2 cellular contexts compared by ENCODE assay signal in genomic region chr12:110340706-110341105, GRCh38.
TF ChIP-seq lines count a peak whose summit lies in the region.

No MANE protein-coding gene starts in this region.

TF ChIP-seq in SK-N-SH, 30 proteins besides CTCF, POLR2A, EP300 and RAD21 (continued from another document):
- TF ChIP-seq, protein P1, sequence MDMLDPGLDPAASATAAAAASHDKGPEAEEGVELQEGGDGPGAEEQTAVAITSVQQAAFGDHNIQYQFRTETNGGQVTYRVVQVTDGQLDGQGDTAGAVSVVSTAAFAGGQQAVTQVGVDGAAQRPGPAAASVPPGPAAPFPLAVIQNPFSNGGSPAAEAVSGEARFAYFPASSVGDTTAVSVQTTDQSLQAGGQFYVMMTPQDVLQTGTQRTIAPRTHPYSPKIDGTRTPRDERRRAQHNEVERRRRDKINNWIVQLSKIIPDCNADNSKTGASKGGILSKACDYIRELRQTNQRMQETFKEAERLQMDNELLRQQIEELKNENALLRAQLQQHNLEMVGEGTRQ (IDR thresholded peaks at IDR 0.05; ENCODE audit: borderline replicate concordance, low read depth, low read length) = no peak
- TF ChIP-seq ZBTB33 (IDR thresholded peaks at IDR 0.05; ENCODE audit: borderline replicate concordance, low read depth) (no peak), RXRA (IDR thresholded peaks at IDR 0.05; ENCODE audit: borderline replicate concordance, low read depth) (no peak), MXI1 (IDR thresholded peaks at IDR 0.05; ENCODE audit: low read depth, low read length) (no peak), TCF12 (IDR thresholded peaks at IDR 0.05) (no peak), POLR2AphosphoS5 (IDR thresholded peaks at IDR 0.05; ENCODE audit: low read depth, low read length) (no peak), EZH2phosphoT487 (IDR thresholded peaks at IDR 0.05; ENCODE audit: borderline replicate concordance, low read depth) (no peak), NRF1 (IDR thresholded peaks at IDR 0.05; ENCODE audit: low read depth, low read length) (no peak), FOXM1 (IDR thresholded peaks at IDR 0.05; ENCODE audit: low read depth) (no peak), FOXJ3 (CRISPR knock-in tag; IDR thresholded peaks at IDR 0.05) (no peak), TAF1 (IDR thresholded peaks at IDR 0.05; ENCODE audit: borderline replicate concordance, low read depth, low read length) (no peak), MEF2A (IDR thresholded peaks at IDR 0.05; ENCODE audit: borderline replicate concordance, low read depth) (no peak)
- TF ChIP-seq, protein P2, sequence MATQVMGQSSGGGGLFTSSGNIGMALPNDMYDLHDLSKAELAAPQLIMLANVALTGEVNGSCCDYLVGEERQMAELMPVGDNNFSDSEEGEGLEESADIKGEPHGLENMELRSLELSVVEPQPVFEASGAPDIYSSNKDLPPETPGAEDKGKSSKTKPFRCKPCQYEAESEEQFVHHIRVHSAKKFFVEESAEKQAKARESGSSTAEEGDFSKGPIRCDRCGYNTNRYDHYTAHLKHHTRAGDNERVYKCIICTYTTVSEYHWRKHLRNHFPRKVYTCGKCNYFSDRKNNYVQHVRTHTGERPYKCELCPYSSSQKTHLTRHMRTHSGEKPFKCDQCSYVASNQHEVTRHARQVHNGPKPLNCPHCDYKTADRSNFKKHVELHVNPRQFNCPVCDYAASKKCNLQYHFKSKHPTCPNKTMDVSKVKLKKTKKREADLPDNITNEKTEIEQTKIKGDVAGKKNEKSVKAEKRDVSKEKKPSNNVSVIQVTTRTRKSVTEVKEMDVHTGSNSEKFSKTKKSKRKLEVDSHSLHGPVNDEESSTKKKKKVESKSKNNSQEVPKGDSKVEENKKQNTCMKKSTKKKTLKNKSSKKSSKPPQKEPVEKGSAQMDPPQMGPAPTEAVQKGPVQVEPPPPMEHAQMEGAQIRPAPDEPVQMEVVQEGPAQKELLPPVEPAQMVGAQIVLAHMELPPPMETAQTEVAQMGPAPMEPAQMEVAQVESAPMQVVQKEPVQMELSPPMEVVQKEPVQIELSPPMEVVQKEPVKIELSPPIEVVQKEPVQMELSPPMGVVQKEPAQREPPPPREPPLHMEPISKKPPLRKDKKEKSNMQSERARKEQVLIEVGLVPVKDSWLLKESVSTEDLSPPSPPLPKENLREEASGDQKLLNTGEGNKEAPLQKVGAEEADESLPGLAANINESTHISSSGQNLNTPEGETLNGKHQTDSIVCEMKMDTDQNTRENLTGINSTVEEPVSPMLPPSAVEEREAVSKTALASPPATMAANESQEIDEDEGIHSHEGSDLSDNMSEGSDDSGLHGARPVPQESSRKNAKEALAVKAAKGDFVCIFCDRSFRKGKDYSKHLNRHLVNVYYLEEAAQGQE (IDR thresholded peaks at IDR 0.05; ENCODE audit: low read depth, low read length) = no peak

TF ChIP-seq in SK-N-SH treated with all-trans-retinoic acid at 6 μM for 48 hours, 23 proteins besides CTCF, POLR2A, EP300 and RAD21 (continued from another document):
- TF ChIP-seq, protein P3, sequence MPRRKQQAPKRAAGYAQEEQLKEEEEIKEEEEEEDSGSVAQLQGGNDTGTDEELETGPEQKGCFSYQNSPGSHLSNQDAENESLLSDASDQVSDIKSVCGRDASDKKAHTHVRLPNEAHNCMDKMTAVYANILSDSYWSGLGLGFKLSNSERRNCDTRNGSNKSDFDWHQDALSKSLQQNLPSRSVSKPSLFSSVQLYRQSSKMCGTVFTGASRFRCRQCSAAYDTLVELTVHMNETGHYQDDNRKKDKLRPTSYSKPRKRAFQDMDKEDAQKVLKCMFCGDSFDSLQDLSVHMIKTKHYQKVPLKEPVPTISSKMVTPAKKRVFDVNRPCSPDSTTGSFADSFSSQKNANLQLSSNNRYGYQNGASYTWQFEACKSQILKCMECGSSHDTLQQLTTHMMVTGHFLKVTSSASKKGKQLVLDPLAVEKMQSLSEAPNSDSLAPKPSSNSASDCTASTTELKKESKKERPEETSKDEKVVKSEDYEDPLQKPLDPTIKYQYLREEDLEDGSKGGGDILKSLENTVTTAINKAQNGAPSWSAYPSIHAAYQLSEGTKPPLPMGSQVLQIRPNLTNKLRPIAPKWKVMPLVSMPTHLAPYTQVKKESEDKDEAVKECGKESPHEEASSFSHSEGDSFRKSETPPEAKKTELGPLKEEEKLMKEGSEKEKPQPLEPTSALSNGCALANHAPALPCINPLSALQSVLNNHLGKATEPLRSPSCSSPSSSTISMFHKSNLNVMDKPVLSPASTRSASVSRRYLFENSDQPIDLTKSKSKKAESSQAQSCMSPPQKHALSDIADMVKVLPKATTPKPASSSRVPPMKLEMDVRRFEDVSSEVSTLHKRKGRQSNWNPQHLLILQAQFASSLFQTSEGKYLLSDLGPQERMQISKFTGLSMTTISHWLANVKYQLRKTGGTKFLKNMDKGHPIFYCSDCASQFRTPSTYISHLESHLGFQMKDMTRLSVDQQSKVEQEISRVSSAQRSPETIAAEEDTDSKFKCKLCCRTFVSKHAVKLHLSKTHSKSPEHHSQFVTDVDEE (CRISPR knock-in tag; IDR thresholded peaks at IDR 0.05) = no peak
- TF ChIP-seq ARNTL (CRISPR knock-in tag; IDR thresholded peaks at IDR 0.05; ENCODE audit: borderline replicate concordance, low read depth) (no peak), BACH2 (CRISPR knock-in tag; IDR thresholded peaks at IDR 0.05; ENCODE audit: borderline replicate concordance) (no peak), ESRRG (CRISPR knock-in tag; IDR thresholded peaks at IDR 0.05) (no peak)
